ENCODE assay signal across 1 cellular context in genomic region chr6:5338177-5338960, GRCh38.
TF ChIP-seq lines count a peak whose summit lies in the region.

No MANE protein-coding gene starts in this region.

TF ChIP-seq in SK-N-SH, 30 proteins besides CTCF, POLR2A, EP300 and RAD21 (continued from another document):
- TF ChIP-seq REST (IDR thresholded peaks at IDR 0.05; ENCODE audit: low read depth, low read length) = no peak
- no peak for TF ChIP-seq RFX5 (IDR thresholded peaks at IDR 0.05; ENCODE audit: low read length)
- TF ChIP-seq TEAD4 (IDR thresholded peaks at IDR 0.05; ENCODE audit: borderline replicate concordance, insufficient read depth) = no peak
- no peak for TF ChIP-seq MXI1 (IDR thresholded peaks at IDR 0.05; ENCODE audit: low read depth, low read length)
- TF ChIP-seq FOXJ3 (CRISPR knock-in tag; IDR thresholded peaks at IDR 0.05) = no peak
TF ChIP-seq in SK-N-SH: peak in this region for 0.
